24 cellular contexts compared by ENCODE assay signal in genomic region chr1:114587203-114587991, GRCh38.
"Had no signal": no experiment of that assay in that cellular context is flagged by ENCODE, and none has a peak within 500 bp of the region (broad histone marks: within the 10 kb centered on the region; RNA-seq: fewer than 3 reads in every experiment).

No MANE protein-coding gene starts in this region.

- ATAC-seq: activated CD8-positive, alpha-beta T cell treated with anti-CD3 and anti-CD28 coated beads, Interleukin-2, amount 10 ng/mL, durations not matched to agents 7 days and 5 days; T-helper 17 cell; WTC11 had no signal

- DNase-seq: activated CD4-positive, alpha-beta T cell treated with anti-CD3 and anti-CD28 coated beads for 48 hours; activated CD4-positive, alpha-beta T cell treated with anti-CD3 and anti-CD28 coated beads, Interleukin-2, amount 50 U/mL, for 4 hours; activated CD4-positive, CD25-positive, alpha-beta regulatory T cell treated with anti-CD3 and anti-CD28 coated beads, Interleukin-2, amount 50 U/mL, for 72 hours; activated CD8-positive, alpha-beta memory T cell treated with anti-CD3 and anti-CD28 coated beads, Interleukin-2, amount 50 U/mL, for 48 hours; activated CD8-positive, alpha-beta T cell treated with anti-CD3 and anti-CD28 coated beads, Interleukin-2, amount 10 ng/mL, durations not matched to agents 7 days and 5 days; activated naive CD4-positive, alpha-beta T cell treated with anti-CD3 and anti-CD28 coated beads, Interleukin-2, amount 50 U/mL, for 16 hours; activated naive CD8-positive, alpha-beta T cell treated with anti-CD3 and anti-CD28 coated beads, Interleukin-2, amount 10 ng/mL, durations not matched to agents 7 days and 5 days; activated T-cell treated with anti-CD3 and anti-CD28 coated beads, Interleukin-2, amount 50 U/mL, for 1 hour; adrenal gland; anterior cingulate cortex; MG63; MV-4-11; NCI-H1092 treated with DMSO at 0.1 percent for 48 hours; NCI-H1436; NCI-H1694 treated with DMSO at 0.1 percent for 48 hours; NCI-H2029 treated with DMSO at 0.1 percent for 48 hours; NCI-H345; NCI-H510A; NCI-H526 treated with DMSO at 0.1 percent for 48 hours; T-helper 17 cell; T-helper 9 cell had no signal

- H3K27ac ChIP-seq: adrenal gland, KMS-11, SJSA1 had no signal

- H3K4me3 ChIP-seq: adrenal gland, MG63, SJSA1 had no signal

- H3K36me3 ChIP-seq: adrenal gland, MG63 had no signal

- H3K9me3 ChIP-seq: adrenal gland, MG63, SJSA1 had no signal

- H3K27me3 ChIP-seq: adrenal gland, MG63, SJSA1 had no signal

- H3K9ac ChIP-seq: KMS-11 had no signal

- H3K4me1 ChIP-seq: adrenal gland, SJSA1 had no signal
